In genomic region chr5:43601454-43602260, GRCh38 we compare ENCODE assay signal across 8 cellular contexts. TPM values are rescaled to one million over a fixed set of nuclear protein-coding genes. Genes with fewer than 3 reads are reported as not detected.
DNase-seq lines count a peak whose midpoint lies in the region; ATAC-seq and TF ChIP-seq lines count a peak whose summit lies in the region.

No MANE protein-coding gene starts in this region.

- H3K79me2 ChIP-seq in trophoblast cell (ENCODE audit: control insufficient read depth, insufficient read depth, low read length, poor library complexity) = peaks cover 9% of the 10 kb centered on the region

- H3K4me3 ChIP-seq in AG10803 (ENCODE audit: low read length) (peak overlapping the region; percentile 85), SJCRH30 (peak overlapping the region; percentile 90), trophoblast cell (ENCODE audit: low read depth, low read length) (no peak overlapping the region)

- no peak overlapping the region for H3K9ac ChIP-seq in trophoblast cell (ENCODE audit: low read length)

- H3K27ac ChIP-seq in SJCRH30 = peak overlapping the region; percentile 98
- H3K27ac ChIP-seq in trophoblast cell (ENCODE audit: low read depth, low read length) = no peak overlapping the region

- ATAC-seq in GM18511 (IDR thresholded peaks at IDR 0.05; ENCODE audit: unreplicated experiment) (peak; percentile 31), HG03521 (IDR thresholded peaks at IDR 0.05; ENCODE audit: unreplicated experiment) (peak; percentile 25), GM18861 (IDR thresholded peaks at IDR 0.05; ENCODE audit: unreplicated experiment) (no peak)

- H3K4me1 ChIP-seq in SJCRH30 (peaks cover 15% of the 10 kb centered on the region), trophoblast cell (ENCODE audit: control insufficient read depth in 1 of 2, insufficient read depth in 2 of 2, low read length in 2 of 2) (peaks cover 5 to 11% of the 10 kb centered on the region in 2 experiments)

- no CpG with 5 or more reads among the region's 8 CpGs for WGBS in trophoblast cell (ENCODE audit: extremely low coverage, insufficient coverage, insufficient read length)

- peak overlapping the region; percentile 40 for H3K4ac ChIP-seq in trophoblast cell (ENCODE audit: low read depth, low read length)

- no peak overlapping the region for H4K12ac ChIP-seq in trophoblast cell (ENCODE audit: low read depth, low read length)

- peak; percentile 35 for DNase-seq in AG10803 (ENCODE audit: low read depth)
- peak; percentile 35 to 75 for DNase-seq in SJCRH30
- DNase-seq in erythroblast (lab: John Stamatoyannopoulos, UW) = peak; percentile 35 to 40
- no peak for DNase-seq in trophoblast cell
- DNase-seq in KG1 (lab: John Stamatoyannopoulos, UW) = no peak

- H3K9me3 ChIP-seq in SJCRH30 (replicated peaks) (no peaks in the 10 kb centered on the region), trophoblast cell (ENCODE audit: insufficient read depth, low read depth, low read length) (no peaks in the 10 kb centered on the region)

- H3K27me3 ChIP-seq in SJCRH30 = no peaks in the 10 kb centered on the region
- H3K27me3 ChIP-seq in trophoblast cell (ENCODE audit: insufficient read depth, low read length) = no peaks in the 10 kb centered on the region

- no peak overlapping the region for H2BK5ac ChIP-seq in trophoblast cell (ENCODE audit: low read depth, low read length, poor library complexity)

- peak overlapping the region; percentile 41 for H3K4me2 ChIP-seq in trophoblast cell (ENCODE audit: low read length)

- H3K18ac ChIP-seq in trophoblast cell (ENCODE audit: low read length) = no peak overlapping the region

- H3K36me3 ChIP-seq in SJCRH30 (peaks cover 4% of the 10 kb centered on the region), trophoblast cell (ENCODE audit: control insufficient read depth in 1 of 2, insufficient read depth in 2 of 2, low read length in 2 of 2) (no peaks in the 10 kb centered on the region)

- H2AK5ac ChIP-seq in trophoblast cell (ENCODE audit: low read length) = peak overlapping the region; percentile 73

- H3K79me1 ChIP-seq in trophoblast cell (ENCODE audit: low read length) = peaks cover 14% of the 10 kb centered on the region

- peak overlapping the region; percentile 61 for H2BK120ac ChIP-seq in trophoblast cell (ENCODE audit: insufficient read depth, low read length, poor library complexity)

- H2BK12ac ChIP-seq in trophoblast cell (ENCODE audit: low read length) = peak overlapping the region; percentile 83

- no peak for TF ChIP-seq POLR2A in erythroblast (IDR thresholded peaks at IDR 0.05; ENCODE audit: low read length)

- no peak overlapping the region for H4K8ac ChIP-seq in trophoblast cell (ENCODE audit: low read depth, low read length)

- no peak overlapping the region for H3K23ac ChIP-seq in trophoblast cell (ENCODE audit: low read length)

- peak overlapping the region; percentile 65 for H3K14ac ChIP-seq in trophoblast cell (ENCODE audit: low read length)

- peak overlapping the region; percentile 52 for H4K91ac ChIP-seq in trophoblast cell (ENCODE audit: low read depth, low read length)

- no peak for TF ChIP-seq CTCF in AG10803 (conservative IDR thresholded peaks at IDR 0.05; ENCODE audit: low read length)

- no peak overlapping the region for H2AFZ ChIP-seq in trophoblast cell (ENCODE audit: insufficient read depth, low read length, poor library complexity)

RNA-seq across cellular contexts. Expression of gene NNT, which starts 1.3 kb away (rescaled TPM):
- total RNA-seq in SJCRH30 (2014; rRNA removed; shearing (Covaris generic)) = 122 and 130 TPM in 2 replicates
- polyA plus RNA-seq in trophoblast cell (2013) = 20.1 and 20.7 TPM in 2 replicates

RNA-seq across cellular contexts. Expression of gene PAIP1, which starts 44.8 kb away (rescaled TPM):
- 160 and 162 TPM in 2 replicates for total RNA-seq in SJCRH30 (2014; rRNA removed; shearing (Covaris generic))
- 122 and 126 TPM in 2 replicates for polyA plus RNA-seq in trophoblast cell (2013)

Comparison
In these comparisons a context has a peak if more than half of its experiments do, and no peak if none do; other contexts are left out.
1. DNase-seq: peak in AG10803 (single experiment), SJCRH30 (2 of 2) and erythroblast (2 of 2); none in trophoblast cell (0 of 2) and KG1 (single experiment).